Comparison of ENCODE assay signal across 13 cellular contexts in the genomic region with DNA sequence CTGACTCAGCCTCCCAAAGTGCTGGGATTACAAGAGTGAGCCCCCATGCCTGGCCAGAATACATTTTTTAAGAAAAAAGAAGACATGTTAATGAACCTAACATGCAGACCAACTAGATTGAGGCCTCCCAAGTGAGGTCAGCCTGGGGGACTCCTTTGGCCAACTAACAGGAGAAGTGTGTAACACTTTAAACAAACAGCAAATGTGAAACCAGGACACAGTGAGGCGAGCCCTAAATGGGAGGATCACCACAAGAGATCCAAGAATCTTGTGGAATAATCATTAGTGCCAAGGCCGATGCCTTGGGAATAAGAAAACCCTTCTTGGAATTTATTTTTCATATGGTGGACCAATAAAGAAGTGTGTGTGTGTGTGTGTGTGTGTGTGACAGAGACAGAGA.
DNase-seq lines count a peak whose midpoint lies in the region; ATAC-seq and TF ChIP-seq lines count a peak whose summit lies in the region.
"Had no signal": no experiment of that assay in that cellular context is flagged by ENCODE, and none has a peak within 500 bp of the region (broad histone marks: within the 10 kb centered on the region; RNA-seq: fewer than 3 reads in every experiment).

No MANE protein-coding gene starts in this region.

- no peaks in the 10 kb centered on the region for H3K27me3 ChIP-seq in vagina

- no peaks in the 10 kb centered on the region for H3K9me3 ChIP-seq in vagina

- CTCF ChIA-PET in MCF 10A (lab: Yijun Ruan, JAX): no interaction called here

- ATAC-seq in Right ventricle myocardium inferior (peak; percentile 88), GM18907 (IDR thresholded peaks at IDR 0.05; ENCODE audit: unreplicated experiment) (no peak)
- ATAC-seq: activated CD8-positive, alpha-beta T cell treated with anti-CD3 and anti-CD28 coated beads, Interleukin-2, amount 10 ng/mL, durations not matched to agents 7 days and 5 days had no signal

- DNase-seq in Right ventricle myocardium inferior (ENCODE audit: missing footprints) (no peak), cardiac septum (ENCODE audit: low spot score) (no peak), fibroblast of the aortic adventitia (ENCODE audit: low read depth) (peak; percentile 90), osteocyte (ENCODE audit: extremely low spot score, unreplicated experiment) (no peak), vagina (ENCODE audit: extremely low spot score in 2 of 2) (no peak), G401 (ENCODE audit: low spot score) (no peak), MCF 10A (ENCODE audit: unreplicated experiment) (no peak)
- DNase-seq: activated CD8-positive, alpha-beta T cell treated with anti-CD3 and anti-CD28 coated beads, Interleukin-2, amount 10 ng/mL, durations not matched to agents 7 days and 5 days; NCI-H1417 treated with DMSO at 0.1 percent for 48 hours; NCI-H510A treated with DMSO at 0.1 percent for 48 hours had no signal

- H3K4me1 ChIP-seq in vagina: peaks cover 33% of the 10 kb centered on the region

- no peak overlapping the region for H3K4me3 ChIP-seq in fibroblast of the aortic adventitia (ENCODE audit: low read depth, low read length)
- no peak overlapping the region for H3K4me3 ChIP-seq in vagina
- H3K4me3 ChIP-seq: GM23338, SK-N-MC had no signal

- no peaks in the 10 kb centered on the region for H3K36me3 ChIP-seq in vagina

- H3K4me1 Mint-ChIP-seq in osteocyte (ENCODE audit: unreplicated experiment) (peaks cover 81% of the 10 kb centered on the region), MCF 10A (ENCODE audit: insufficient read depth, unreplicated experiment) (no peaks in the 10 kb centered on the region)

- peak overlapping the region; percentile 92 for H3K27ac Mint-ChIP-seq in osteocyte (ENCODE audit: unreplicated experiment)
- H3K27ac Mint-ChIP-seq in MCF 10A (ENCODE audit: low read depth, unreplicated experiment): no peak overlapping the region
- H3K27ac Mint-ChIP-seq: activated CD8-positive, alpha-beta T cell treated with anti-CD3 and anti-CD28 coated beads, Interleukin-2, amount 10 ng/mL, durations not matched to agents 7 days and 5 days; GM23338 had no signal

- intact Hi-C loops in Right ventricle myocardium inferior (cut with DNase I): no loop called here
- intact Hi-C loops in cardiac septum (cut with DNase I): loop anchor here (5.0 kb wide), 1 partner anchor 73 kb away; a partner anchor contains a TSS
- intact Hi-C loops in vagina (cut with DNase I): no loop called here
- intact Hi-C loops in MCF 10A (cut with micrococcal nuclease): no loop called here

- H3K27me3 Mint-ChIP-seq in osteocyte (ENCODE audit: unreplicated experiment) (no peaks in the 10 kb centered on the region), MCF 10A (ENCODE audit: insufficient read depth, unreplicated experiment) (no peaks in the 10 kb centered on the region)

- H3K9me3 Mint-ChIP-seq in osteocyte (ENCODE audit: unreplicated experiment): no peaks in the 10 kb centered on the region
- H3K9me3 Mint-ChIP-seq in MCF 10A (ENCODE audit: unreplicated experiment): peaks cover 19% of the 10 kb centered on the region
- H3K9me3 Mint-ChIP-seq: GM23338 had no signal

- H3K36me3 Mint-ChIP-seq in osteocyte (ENCODE audit: unreplicated experiment) (peaks cover 4% of the 10 kb centered on the region), MCF 10A (ENCODE audit: insufficient read depth, unreplicated experiment) (no peaks in the 10 kb centered on the region)

- POLR2A ChIA-PET in MCF 10A (lab: Yijun Ruan, JAX): no interaction called here

- peak overlapping the region; percentile 49 for H3K27ac ChIP-seq in vagina
- H3K27ac ChIP-seq: SK-N-MC had no signal

- in situ Hi-C loops in G401 (cut with HindIII; ENCODE audit: low sequenced_read_pairs): no loop called here

- BruUV-seq in MCF 10A (replicated peaks; lab: Mats Ljungman, UMichigan): no TSS peak

- TF ChIP-seq POLR2A in vagina (IDR thresholded peaks at IDR 0.05): no peak

- TF ChIP-seq CTCF in fibroblast of the aortic adventitia (IDR thresholded peaks at IDR 0.05; ENCODE audit: insufficient read depth, low read length): no peak
- no peak for TF ChIP-seq CTCF in osteocyte (IDR thresholded peaks at IDR 0.05)
- TF ChIP-seq CTCF in vagina (IDR thresholded peaks at IDR 0.05): no peak
- TF ChIP-seq CTCF in MCF 10A (IDR thresholded peaks at IDR 0.05; ENCODE audit: unreplicated experiment): no peak

- H3K4me3 Mint-ChIP-seq in osteocyte (ENCODE audit: unreplicated experiment) (no peak overlapping the region), MCF 10A (ENCODE audit: unreplicated experiment) (no peak overlapping the region)
- H3K4me3 Mint-ChIP-seq: activated CD8-positive, alpha-beta T cell treated with anti-CD3 and anti-CD28 coated beads, Interleukin-2, amount 10 ng/mL, durations not matched to agents 7 days and 5 days; GM23338 had no signal
